15 cellular contexts compared by ENCODE assay signal in genomic region chr11:108037636-108038035, GRCh38. TPM values are rescaled to one million over a fixed set of nuclear protein-coding genes. Genes with fewer than 3 reads are reported as not detected.
DNase-seq lines count a peak whose midpoint lies in the region; ATAC-seq and TF ChIP-seq lines count a peak whose summit lies in the region.
"Had no signal": no experiment of that assay in that cellular context is flagged by ENCODE, and none has a peak within 500 bp of the region (broad histone marks: within the 10 kb centered on the region; RNA-seq: fewer than 3 reads in every experiment).

No MANE protein-coding gene starts in this region.

- H3K9me3 ChIP-seq in upper lobe of left lung = no peaks in the 10 kb centered on the region
- H3K9me3 ChIP-seq: Caco-2 had no signal

- TF ChIP-seq POLR2A in upper lobe of left lung (IDR thresholded peaks at IDR 0.05) = no peak

- H3K4me1 ChIP-seq in upper lobe of left lung = peaks cover 0 to 21% (median 7%) of the 10 kb centered on the region in 4 donors
- H3K4me1 ChIP-seq: Caco-2 had no signal

- TF ChIP-seq EP300 in upper lobe of left lung (IDR thresholded peaks at IDR 0.05) = no peak

- H3K27me3 Mint-ChIP-seq in HFFc6 (ENCODE audit: insufficient read depth) = no peaks in the 10 kb centered on the region; the same call in 1 of the 2 replicates
- no peaks in the 10 kb centered on the region for H3K27me3 Mint-ChIP-seq in activated CD4-positive, alpha-beta T cell treated with anti-CD3 and anti-CD28 coated beads, Interleukin-2, amount 10 ng/mL, durations not matched to agents 24 days and 14 days
- H3K27me3 Mint-ChIP-seq: IgD-negative memory B cell had no signal

- TF ChIP-seq CTCF in HFFc6 (IDR thresholded peaks at IDR 0.05) (no peak), fibroblast of villous mesenchyme (IDR thresholded peaks at IDR 0.05; ENCODE audit: insufficient read depth, low read depth, low read length) (no peak), upper lobe of left lung (IDR thresholded peaks at IDR 0.05) (no peak)

- H3K4me3 Mint-ChIP-seq in HFFc6 = no peak overlapping the region
- no peak overlapping the region for H3K4me3 Mint-ChIP-seq in stimulated activated effector memory CD8-positive, alpha-beta T cell treated with anti-CD3 and anti-CD28 coated beads, Interleukin-12 subunit alpha, Interleukin-12 subunit beta, amount 100 ng/mL, for 72 hours
- H3K4me3 Mint-ChIP-seq in activated CD4-positive, alpha-beta T cell treated with anti-CD3 and anti-CD28 coated beads, Interleukin-2, amount 10 ng/mL, durations not matched to agents 24 days and 14 days = no peak overlapping the region
- H3K4me3 Mint-ChIP-seq: IgD-negative memory B cell had no signal

- peaks cover 29% of the 10 kb centered on the region for H3K4me1 Mint-ChIP-seq in HFFc6 (ENCODE audit: low read depth)
- H3K4me1 Mint-ChIP-seq in stimulated activated effector memory CD8-positive, alpha-beta T cell treated with anti-CD3 and anti-CD28 coated beads, Interleukin-12 subunit alpha, Interleukin-12 subunit beta, amount 100 ng/mL, for 72 hours = peaks cover 7% of the 10 kb centered on the region
- H3K4me1 Mint-ChIP-seq in activated CD4-positive, alpha-beta T cell treated with anti-CD3 and anti-CD28 coated beads, Interleukin-2, amount 10 ng/mL, durations not matched to agents 24 days and 14 days = peaks cover 10% of the 10 kb centered on the region

- peak; percentile 79 for DNase-seq in EH (ENCODE audit: low read depth)
- DNase-seq in HFFc6 = peak; percentile 15
- peak; percentile 72 for DNase-seq in fibroblast of villous mesenchyme (ENCODE audit: low read depth)
- no peak for DNase-seq in stimulated activated effector memory CD8-positive, alpha-beta T cell treated with anti-CD3 and anti-CD28 coated beads, Interleukin-12 subunit alpha, Interleukin-12 subunit beta, amount 100 ng/mL, for 72 hours (ENCODE audit: low spot score in 2 of 2)
- no peak for DNase-seq in NCI-H774 (lab: John Stamatoyannopoulos, UW)
- DNase-seq in activated CD4-positive, alpha-beta T cell treated with anti-CD3 and anti-CD28 coated beads, Interleukin-2, amount 10 ng/mL, durations not matched to agents 24 days and 14 days = no peak
- no peak for DNase-seq in upper lobe of left lung
- DNase-seq: Caco-2, DMS53, H7, NCI-H1417 treated with DMSO at 0.1 percent for 48 hours, NCI-H2029, NCI-H510A treated with DMSO at 0.1 percent for 48 hours, SHP77 had no signal

- H3K36me3 Mint-ChIP-seq in HFFc6 (ENCODE audit: low read depth) = peaks cover 7% of the 10 kb centered on the region; the same call in 1 of the 2 replicates
- H3K36me3 Mint-ChIP-seq in stimulated activated effector memory CD8-positive, alpha-beta T cell treated with anti-CD3 and anti-CD28 coated beads, Interleukin-12 subunit alpha, Interleukin-12 subunit beta, amount 100 ng/mL, for 72 hours = peaks cover 72% of the 10 kb centered on the region
- H3K36me3 Mint-ChIP-seq in activated CD4-positive, alpha-beta T cell treated with anti-CD3 and anti-CD28 coated beads, Interleukin-2, amount 10 ng/mL, durations not matched to agents 24 days and 14 days (ENCODE audit: low read depth) = peaks cover 33% of the 10 kb centered on the region

- peaks cover 0 to 35% (median 4%) of the 10 kb centered on the region in 4 donors for H3K36me3 ChIP-seq in upper lobe of left lung

- H3K27me3 ChIP-seq in upper lobe of left lung = no peaks in the 10 kb centered on the region

- no peak overlapping the region; the same call in 1 of the 2 replicates for H3K27ac Mint-ChIP-seq in HFFc6
- H3K27ac Mint-ChIP-seq in stimulated activated effector memory CD8-positive, alpha-beta T cell treated with anti-CD3 and anti-CD28 coated beads, Interleukin-12 subunit alpha, Interleukin-12 subunit beta, amount 100 ng/mL, for 72 hours = no peak overlapping the region
- no peak overlapping the region for H3K27ac Mint-ChIP-seq in activated CD4-positive, alpha-beta T cell treated with anti-CD3 and anti-CD28 coated beads, Interleukin-2, amount 10 ng/mL, durations not matched to agents 24 days and 14 days

- intact Hi-C loops in activated CD4-positive, alpha-beta T cell treated with anti-CD3 and anti-CD28 coated beads, Interleukin-2, amount 10 ng/mL, durations not matched to agents 24 days and 14 days (cut with micrococcal nuclease) = no loop called here

- no peak for ATAC-seq in stimulated activated effector memory CD8-positive, alpha-beta T cell treated with anti-CD3 and anti-CD28 coated beads, Interleukin-12 subunit alpha, Interleukin-12 subunit beta, amount 100 ng/mL, for 72 hours
- no peak for ATAC-seq in upper lobe of left lung (ENCODE audit: low FRiP score in 2 of 2)

- WGBS in upper lobe of left lung, 2 donors = 59 to 69% methylated on average over 6 of the region's 6 CpGs

- H3K4me3 ChIP-seq in fibroblast of villous mesenchyme (ENCODE audit: low read depth, low read length) = no peak overlapping the region
- no peak overlapping the region for H3K4me3 ChIP-seq in upper lobe of left lung

- H3K27ac ChIP-seq in upper lobe of left lung = peak overlapping the region in 1 of 4 donors; percentile 45

- no peaks in the 10 kb centered on the region for H3K9me3 Mint-ChIP-seq in HFFc6
- no peaks in the 10 kb centered on the region for H3K9me3 Mint-ChIP-seq in stimulated activated effector memory CD8-positive, alpha-beta T cell treated with anti-CD3 and anti-CD28 coated beads, Interleukin-12 subunit alpha, Interleukin-12 subunit beta, amount 100 ng/mL, for 72 hours
- H3K9me3 Mint-ChIP-seq in activated CD4-positive, alpha-beta T cell treated with anti-CD3 and anti-CD28 coated beads, Interleukin-2, amount 10 ng/mL, durations not matched to agents 24 days and 14 days = no peaks in the 10 kb centered on the region
- H3K9me3 Mint-ChIP-seq: IgD-negative memory B cell had no signal

RNA-seq across cellular contexts. Expression of gene CUL5, which starts 28.9 kb away (rescaled TPM):
- total RNA-seq in HFFc6 (2021; fragmentation: NEBNext Ultra II Directional; extraction: Animal tissue kit (Norgen Biotek cat#: 25700)) = 10 to 100 TPM; 32.3 to 38.4 (median 36.2) TPM
- total RNA-seq in fibroblast of villous mesenchyme (39.9 and 61.3 TPM in 2 replicates), upper lobe of left lung (10 to 100 TPM; 12.5 to 35.5 (median 24.1) TPM)
- total RNA-seq in activated CD4-positive, alpha-beta T cell treated with anti-CD3 and anti-CD28 coated beads, Interleukin-2, amount 10 ng/mL, durations not matched to agents 24 days and 14 days = 38.0 and 40.1 TPM in 2 replicates

Comparison
In these comparisons a context has a peak if more than half of its experiments do, and no peak if none do; other contexts are left out.
1. DNase-seq: peak in EH (single experiment), HFFc6 (single experiment) and fibroblast of villous mesenchyme (single experiment); none in stimulated activated effector memory CD8-positive, alpha-beta T cell treated with anti-CD3 and anti-CD28 coated beads, Interleukin-12 subunit alpha, Interleukin-12 subunit beta, amount 100 ng/mL, for 72 hours (0 of 2), NCI-H774 (single experiment), activated CD4-positive, alpha-beta T cell treated with anti-CD3 and anti-CD28 coated beads, Interleukin-2, amount 10 ng/mL, durations not matched to agents 24 days and 14 days (single experiment) and upper lobe of left lung (0 of 2).